Comparison of ENCODE assay signal across 17 cellular contexts in genomic region chr11:91396243-91397133, GRCh38.
A peak's percentile ranks its signal among the peaks of the same experiment; 100 is the strongest.
DNase-seq lines count a peak whose midpoint lies in the region; ATAC-seq, FAIRE-seq and TF ChIP-seq lines count a peak whose summit lies in the region.
"Had no signal": no experiment of that assay in that cellular context is flagged by ENCODE, and none has a peak within 500 bp of the region (broad histone marks: within the 10 kb centered on the region; RNA-seq: fewer than 3 reads in every experiment).

No MANE protein-coding gene starts in this region.

- H3K18ac ChIP-seq in trophoblast cell (ENCODE audit: low read length), result no peak overlapping the region

- DNase-seq in NCI-H2029 treated with DMSO at 0.1 percent for 48 hours (lab: John Stamatoyannopoulos, UW) (peak; percentile 62), astrocyte of the hippocampus (ENCODE audit: low read depth, low spot score) (peak; percentile 20), trophoblast cell (peak; percentile 3 to 55), kidney (no peak), G401 (ENCODE audit: low spot score) (no peak), aorta (no peak), NCI-H2171 (lab: John Stamatoyannopoulos, UW) (no peak)
- DNase-seq: activated CD4-positive, alpha-beta memory T cell treated with anti-CD3 and anti-CD28 coated beads, Interleukin-2, amount 10 ng/mL, durations not matched to agents 7 days and 5 days; activated naive CD4-positive, alpha-beta T cell treated with anti-CD3 and anti-CD28 coated beads for 36 hours; H9; mucosa of descending colon; NCI-H2081 treated with DMSO at 0.1 percent for 48 hours; psoas muscle; stimulated activated CD4-positive, alpha-beta T cell treated with anti-CD3 and anti-CD28 coated beads, Interleukin-4, amount 100 ng/mL, for 4 hours; stimulated activated naive CD8-positive, alpha-beta T cell treated with anti-CD3 and anti-CD28 coated beads, Interleukin-15, amount 100 ng/mL, for 72 hours had no signal

- no peak overlapping the region for H3K4ac ChIP-seq in trophoblast cell (ENCODE audit: low read depth, low read length)

- ATAC-seq in GM19463 (IDR thresholded peaks at IDR 0.05; ENCODE audit: unreplicated experiment) (peak; percentile 30), aorta (ENCODE audit: low FRiP score) (no peak)
- ATAC-seq: mucosa of descending colon; Panc1; psoas muscle; stimulated activated naive CD8-positive, alpha-beta T cell treated with anti-CD3 and anti-CD28 coated beads, Interleukin-15, amount 100 ng/mL, for 72 hours had no signal

- H4K91ac ChIP-seq in trophoblast cell (ENCODE audit: low read depth, low read length), result no peak overlapping the region

- no peaks in the 10 kb centered on the region for H3K79me2 ChIP-seq in trophoblast cell (ENCODE audit: control insufficient read depth, insufficient read depth, low read length, poor library complexity)

- no peaks in the 10 kb centered on the region for H3K9me3 ChIP-seq in trophoblast cell (ENCODE audit: insufficient read depth, low read depth, low read length)
- H3K9me3 ChIP-seq in kidney (ENCODE audit: control insufficient read depth in 1 of 2, low read length in 2 of 2), result no peaks in the 10 kb centered on the region
- H3K9me3 ChIP-seq in aorta (ENCODE audit: control insufficient read depth, low read length), result no peaks in the 10 kb centered on the region

- H2BK5ac ChIP-seq in trophoblast cell (ENCODE audit: low read depth, low read length, poor library complexity), result no peak overlapping the region

- H4K12ac ChIP-seq in trophoblast cell (ENCODE audit: low read depth, low read length), result no peak overlapping the region

- H3K36me3 ChIP-seq in trophoblast cell (ENCODE audit: control insufficient read depth in 1 of 2, insufficient read depth in 2 of 2, low read length in 2 of 2) (no peaks in the 10 kb centered on the region), kidney (ENCODE audit: control insufficient read depth in 1 of 2, insufficient read depth in 2 of 2, low read length in 2 of 2) (no peaks in the 10 kb centered on the region), aorta (ENCODE audit: control insufficient read depth in 1 of 2, insufficient read depth in 2 of 2, low read length in 1 of 2) (no peaks in the 10 kb centered on the region)

- H3K4me1 ChIP-seq in trophoblast cell (ENCODE audit: control insufficient read depth in 1 of 2, insufficient read depth in 2 of 2, low read length in 2 of 2), result no peaks in the 10 kb centered on the region
- H3K4me1 ChIP-seq in kidney (ENCODE audit: control insufficient read depth in 1 of 2, insufficient read depth in 1 of 2, low read depth in 1 of 2, low read length in 2 of 2), result no peaks in the 10 kb centered on the region
- H3K4me1 ChIP-seq in aorta (ENCODE audit: control insufficient read depth in 1 of 2, insufficient read depth in 2 of 2, low read length in 2 of 2), result no peaks in the 10 kb centered on the region
- H3K4me1 ChIP-seq: psoas muscle had no signal

- no peak overlapping the region for H2AK5ac ChIP-seq in trophoblast cell (ENCODE audit: low read length)

- H4K8ac ChIP-seq in trophoblast cell (ENCODE audit: low read depth, low read length), result no peak overlapping the region

- no peaks in the 10 kb centered on the region for H3K79me1 ChIP-seq in trophoblast cell (ENCODE audit: low read length)

- H3K9ac ChIP-seq in trophoblast cell (ENCODE audit: low read length) (no peak overlapping the region), kidney (ENCODE audit: low read length in 2 of 2) (no peak overlapping the region)

- H3K27me3 ChIP-seq in trophoblast cell (ENCODE audit: insufficient read depth, low read length) (no peaks in the 10 kb centered on the region), aorta (ENCODE audit: control insufficient read depth in 1 of 2, insufficient read depth in 2 of 2, low read length in 1 of 2) (no peaks in the 10 kb centered on the region)

- H3K4me3 ChIP-seq in trophoblast cell (ENCODE audit: low read depth, low read length) (no peak overlapping the region), kidney (ENCODE audit: low read length in 2 of 2) (no peak overlapping the region), aorta (ENCODE audit: low read length in 2 of 2) (no peak overlapping the region)
- H3K4me3 ChIP-seq: mucosa of descending colon, psoas muscle had no signal

- no CpG with 5 or more reads among the region's 6 CpGs for WGBS in trophoblast cell (ENCODE audit: extremely low coverage, insufficient coverage, insufficient read length)
- 85 to 89% methylated on average over 6 of the region's 6 CpGs for WGBS in aorta, 2 donors

- in situ Hi-C loops in G401 (cut with HindIII; ENCODE audit: low sequenced_read_pairs), result no loop called here

- H2BK120ac ChIP-seq in trophoblast cell (ENCODE audit: insufficient read depth, low read length, poor library complexity), result no peak overlapping the region

- TF ChIP-seq CTCF in kidney (IDR thresholded peaks at IDR 0.05; ENCODE audit: borderline replicate concordance, extremely low read depth, insufficient read depth), result no peak

- no peak overlapping the region for H2AFZ ChIP-seq in trophoblast cell (ENCODE audit: insufficient read depth, low read length, poor library complexity)

- H3K27ac ChIP-seq in trophoblast cell (ENCODE audit: low read depth, low read length), result no peak overlapping the region
- no peak overlapping the region for H3K27ac ChIP-seq in kidney (ENCODE audit: low read depth in 2 of 2, low read length in 2 of 2)
- H3K27ac ChIP-seq in aorta (ENCODE audit: low read depth in 1 of 2, low read length in 2 of 2), result no peak overlapping the region
- H3K27ac ChIP-seq: psoas muscle had no signal

- H2BK12ac ChIP-seq in trophoblast cell (ENCODE audit: low read length), result no peak overlapping the region

- H3K14ac ChIP-seq in trophoblast cell (ENCODE audit: low read length), result no peak overlapping the region

- no peak for FAIRE-seq in kidney (lab: Jason Lieb, UNC)

- no peak overlapping the region for H3K23ac ChIP-seq in trophoblast cell (ENCODE audit: low read length)

- H3K4me2 ChIP-seq in trophoblast cell (ENCODE audit: low read length), result no peak overlapping the region

- intact Hi-C loops in kidney (cut with DNase I), result no loop called here
- intact Hi-C loops in aorta (cut with DNase I), result no loop called here

Comparison
In these comparisons a context has a peak if more than half of its experiments do, and no peak if none do; other contexts are left out.
1. DNase-seq: peak in NCI-H2029 treated with DMSO at 0.1 percent for 48 hours (single experiment), astrocyte of the hippocampus (single experiment) and trophoblast cell (2 of 2); none in kidney (single experiment), G401 (single experiment), aorta (0 of 2) and NCI-H2171 (single experiment).